1 cellular context compared by ENCODE assay signal in the genomic region with DNA sequence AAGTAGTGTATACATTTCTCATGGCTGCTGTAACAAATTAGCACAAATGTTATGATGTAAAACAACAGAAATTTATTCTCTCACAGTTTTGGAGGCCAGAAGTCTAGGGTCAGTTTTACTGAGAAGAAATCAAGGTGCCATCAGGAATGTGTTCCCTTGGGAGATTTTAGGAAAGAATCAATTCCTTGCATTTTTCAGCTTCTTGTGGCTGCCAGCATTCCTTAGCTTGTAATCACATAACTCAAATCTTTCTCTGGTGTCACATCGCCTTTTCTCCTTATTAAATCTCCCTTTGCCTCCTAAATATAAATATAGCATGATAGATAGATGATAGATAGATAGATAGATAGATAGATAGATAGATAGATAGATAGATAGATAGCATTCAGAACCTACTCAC.
TF ChIP-seq lines count a peak whose summit lies in the region.

No MANE protein-coding gene starts in this region.

TF ChIP-seq in SK-N-SH, 30 proteins besides CTCF, POLR2A, EP300 and RAD21 (continued from another document):
- TF ChIP-seq, protein P1, sequence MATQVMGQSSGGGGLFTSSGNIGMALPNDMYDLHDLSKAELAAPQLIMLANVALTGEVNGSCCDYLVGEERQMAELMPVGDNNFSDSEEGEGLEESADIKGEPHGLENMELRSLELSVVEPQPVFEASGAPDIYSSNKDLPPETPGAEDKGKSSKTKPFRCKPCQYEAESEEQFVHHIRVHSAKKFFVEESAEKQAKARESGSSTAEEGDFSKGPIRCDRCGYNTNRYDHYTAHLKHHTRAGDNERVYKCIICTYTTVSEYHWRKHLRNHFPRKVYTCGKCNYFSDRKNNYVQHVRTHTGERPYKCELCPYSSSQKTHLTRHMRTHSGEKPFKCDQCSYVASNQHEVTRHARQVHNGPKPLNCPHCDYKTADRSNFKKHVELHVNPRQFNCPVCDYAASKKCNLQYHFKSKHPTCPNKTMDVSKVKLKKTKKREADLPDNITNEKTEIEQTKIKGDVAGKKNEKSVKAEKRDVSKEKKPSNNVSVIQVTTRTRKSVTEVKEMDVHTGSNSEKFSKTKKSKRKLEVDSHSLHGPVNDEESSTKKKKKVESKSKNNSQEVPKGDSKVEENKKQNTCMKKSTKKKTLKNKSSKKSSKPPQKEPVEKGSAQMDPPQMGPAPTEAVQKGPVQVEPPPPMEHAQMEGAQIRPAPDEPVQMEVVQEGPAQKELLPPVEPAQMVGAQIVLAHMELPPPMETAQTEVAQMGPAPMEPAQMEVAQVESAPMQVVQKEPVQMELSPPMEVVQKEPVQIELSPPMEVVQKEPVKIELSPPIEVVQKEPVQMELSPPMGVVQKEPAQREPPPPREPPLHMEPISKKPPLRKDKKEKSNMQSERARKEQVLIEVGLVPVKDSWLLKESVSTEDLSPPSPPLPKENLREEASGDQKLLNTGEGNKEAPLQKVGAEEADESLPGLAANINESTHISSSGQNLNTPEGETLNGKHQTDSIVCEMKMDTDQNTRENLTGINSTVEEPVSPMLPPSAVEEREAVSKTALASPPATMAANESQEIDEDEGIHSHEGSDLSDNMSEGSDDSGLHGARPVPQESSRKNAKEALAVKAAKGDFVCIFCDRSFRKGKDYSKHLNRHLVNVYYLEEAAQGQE (IDR thresholded peaks at IDR 0.05; ENCODE audit: low read depth, low read length): no peak
- no peak for TF ChIP-seq TCF12 (IDR thresholded peaks at IDR 0.05)
- TF ChIP-seq, protein P2, sequence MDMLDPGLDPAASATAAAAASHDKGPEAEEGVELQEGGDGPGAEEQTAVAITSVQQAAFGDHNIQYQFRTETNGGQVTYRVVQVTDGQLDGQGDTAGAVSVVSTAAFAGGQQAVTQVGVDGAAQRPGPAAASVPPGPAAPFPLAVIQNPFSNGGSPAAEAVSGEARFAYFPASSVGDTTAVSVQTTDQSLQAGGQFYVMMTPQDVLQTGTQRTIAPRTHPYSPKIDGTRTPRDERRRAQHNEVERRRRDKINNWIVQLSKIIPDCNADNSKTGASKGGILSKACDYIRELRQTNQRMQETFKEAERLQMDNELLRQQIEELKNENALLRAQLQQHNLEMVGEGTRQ (IDR thresholded peaks at IDR 0.05; ENCODE audit: borderline replicate concordance, low read depth, low read length): no peak
- TF ChIP-seq, protein P3, sequence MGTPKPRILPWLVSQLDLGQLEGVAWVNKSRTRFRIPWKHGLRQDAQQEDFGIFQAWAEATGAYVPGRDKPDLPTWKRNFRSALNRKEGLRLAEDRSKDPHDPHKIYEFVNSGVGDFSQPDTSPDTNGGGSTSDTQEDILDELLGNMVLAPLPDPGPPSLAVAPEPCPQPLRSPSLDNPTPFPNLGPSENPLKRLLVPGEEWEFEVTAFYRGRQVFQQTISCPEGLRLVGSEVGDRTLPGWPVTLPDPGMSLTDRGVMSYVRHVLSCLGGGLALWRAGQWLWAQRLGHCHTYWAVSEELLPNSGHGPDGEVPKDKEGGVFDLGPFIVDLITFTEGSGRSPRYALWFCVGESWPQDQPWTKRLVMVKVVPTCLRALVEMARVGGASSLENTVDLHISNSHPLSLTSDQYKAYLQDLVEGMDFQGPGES (IDR thresholded peaks at IDR 0.05; ENCODE audit: low read depth, low read length): no peak
TF ChIP-seq in SK-N-SH: peak in this region for 0.
